28 cellular contexts compared by ENCODE assay signal in genomic region chr4:151074416-151074916, GRCh38.
"Had no signal": no experiment of that assay in that cellular context is flagged by ENCODE, and none has a peak within 500 bp of the region (broad histone marks: within the 10 kb centered on the region; RNA-seq: fewer than 3 reads in every experiment).

No MANE protein-coding gene starts in this region.

- H3K36me3 Mint-ChIP-seq: immature natural killer cell had no signal

- H3K9me3 ChIP-seq: colonic mucosa, esophagus squamous epithelium, gastrocnemius medialis, heart right ventricle, left lung, lower lobe of right lung had no signal

- H3K4me1 ChIP-seq: colonic mucosa, esophagus squamous epithelium, gastrocnemius medialis, heart right ventricle, left lung, lower lobe of right lung had no signal

- H3K27me3 ChIP-seq: colonic mucosa, esophagus squamous epithelium, gastrocnemius medialis, heart right ventricle, left lung had no signal

- H3K4me3 Mint-ChIP-seq: dendritic cell treated with granulocyte-macrophage colony-stimulating factor and Interleukin-4, amounts not matched to agents 40 ng/mL and 50 ng/mL, for 4 days; effector memory CD8-positive, alpha-beta T cell; endodermal cell; immature natural killer cell had no signal

- H3K27ac Mint-ChIP-seq: dendritic cell treated with granulocyte-macrophage colony-stimulating factor and Interleukin-4, amounts not matched to agents 40 ng/mL and 50 ng/mL, for 4 days; effector memory CD8-positive, alpha-beta T cell; endodermal cell; immature natural killer cell had no signal

- H3K36me3 ChIP-seq: colonic mucosa, esophagus squamous epithelium, gastrocnemius medialis, heart right ventricle, left lung, lower lobe of right lung had no signal

- H3K4me3 ChIP-seq: colonic mucosa, esophagus squamous epithelium, gastrocnemius medialis, heart right ventricle, left lung, lower lobe of right lung had no signal

- DNase-seq: cerebellar nuclear complex; colonic mucosa; cortex of kidney; effector CD8-positive, alpha-beta T cell; effector memory CD8-positive, alpha-beta T cell; endodermal cell; erythroblast; esophagus squamous epithelium; foreskin fibroblast; foreskin melanocyte; gastrocnemius medialis; glutamatergic neuron; head of caudate nucleus; heart right ventricle; hippocampal formation; immature natural killer cell; islet precursor cell; kidney; kidney glomerular epithelial cell; left lung; left ventricle myocardium superior; lower lobe of right lung; mesenchymal stem cell; midbrain had no signal

- FAIRE-seq: endometrium, kidney had no signal

- H3K4me1 Mint-ChIP-seq: immature natural killer cell had no signal

- H3K9me3 Mint-ChIP-seq: dendritic cell treated with granulocyte-macrophage colony-stimulating factor and Interleukin-4, amounts not matched to agents 40 ng/mL and 50 ng/mL, for 4 days; effector memory CD8-positive, alpha-beta T cell; endodermal cell; immature natural killer cell had no signal

- ATAC-seq: effector memory CD8-positive, alpha-beta T cell; esophagus mucosa; gastrocnemius medialis; heart right ventricle; left lung; left ventricle myocardium superior; lower lobe of right lung had no signal

- H3K27ac ChIP-seq: colonic mucosa, epithelial cell of prostate, esophagus squamous epithelium, gastrocnemius medialis, heart right ventricle, left lung, lower lobe of right lung had no signal
